10 cellular contexts compared by ENCODE assay signal in the genomic region with DNA sequence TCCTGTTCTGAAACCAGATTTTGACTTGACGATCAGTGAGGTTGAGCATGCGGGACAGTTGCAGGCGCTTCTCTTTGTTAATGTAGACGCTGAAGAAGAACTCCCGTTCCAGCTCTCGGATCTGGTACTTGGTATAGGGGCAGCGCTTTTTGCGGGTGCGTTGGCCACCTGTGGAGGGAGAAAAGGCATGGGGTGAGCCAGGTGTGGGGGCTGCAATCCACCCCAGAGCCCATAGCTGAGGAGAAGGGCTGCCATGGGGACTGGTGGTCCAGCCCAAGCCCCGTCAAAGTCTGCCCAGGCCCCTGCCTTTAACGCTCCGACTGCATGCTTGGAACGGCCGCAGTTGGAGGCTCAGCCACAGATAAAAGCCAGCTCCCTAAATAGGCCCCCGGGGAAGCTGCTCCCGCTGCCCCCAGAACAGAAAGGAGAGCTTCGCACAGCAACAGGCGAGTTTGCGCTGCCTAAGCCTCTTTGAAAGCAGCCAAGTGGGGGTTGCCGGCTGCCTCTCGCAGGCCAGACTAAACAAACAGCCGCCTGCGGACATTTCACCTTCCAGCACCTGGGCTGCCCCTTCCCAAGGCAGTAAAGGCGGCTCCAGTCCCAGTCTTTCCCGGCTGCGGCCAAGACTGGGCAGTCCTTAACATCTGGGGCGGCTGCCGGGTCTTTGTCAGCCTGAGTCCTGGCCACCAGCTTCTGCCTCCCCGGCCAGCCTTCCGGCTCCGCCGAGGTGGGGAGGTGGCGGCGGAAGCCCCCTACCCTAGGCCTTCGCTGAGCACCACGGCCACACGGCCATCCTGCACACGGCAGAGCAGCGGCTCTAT. TPM values are rescaled to one million over a fixed set of nuclear protein-coding genes. Genes with fewer than 3 reads are reported as not detected.
DNase-seq lines count a peak whose midpoint lies in the region; ATAC-seq, FAIRE-seq and TF ChIP-seq lines count a peak whose summit lies in the region.
"Had no signal": no experiment of that assay in that cellular context is flagged by ENCODE, and none has a peak within 500 bp of the region (broad histone marks: within the 10 kb centered on the region; RNA-seq: fewer than 3 reads in every experiment).

No MANE protein-coding gene starts in this region.

- H3K4me1 Mint-ChIP-seq in IgD-negative memory B cell: peaks cover 14 to 24% (median 15%) of the 10 kb centered on the region in 3 donors

- H3K4me3 ChIP-seq in colonic mucosa: peak overlapping the region; percentile 50
- H3K4me3 ChIP-seq in pancreas: no peak overlapping the region

- no peak for FAIRE-seq in pancreas (lab: Jason Lieb, UNC)

- TF ChIP-seq CTCF in colonic mucosa (IDR thresholded peaks at IDR 0.05): no peak
- TF ChIP-seq CTCF in pancreas (IDR thresholded peaks at IDR 0.05): no peak

- H3K36me3 ChIP-seq in colonic mucosa (no peaks in the 10 kb centered on the region), pancreas (no peaks in the 10 kb centered on the region)

- H3K9me3 Mint-ChIP-seq in IgD-negative memory B cell: peaks cover 0 to 6% (median 0%) of the 10 kb centered on the region in 3 donors
- H3K9me3 Mint-ChIP-seq: dendritic cell treated with granulocyte-macrophage colony-stimulating factor and Interleukin-4, amounts not matched to agents 40 ng/mL and 50 ng/mL, for 4 days had no signal

- H3K4me1 ChIP-seq in colonic mucosa (peaks cover 20% of the 10 kb centered on the region), pancreas (peaks cover 0 to 6% (median 0%) of the 10 kb centered on the region in 3 donors)

- H3K27ac ChIP-seq in colonic mucosa: peak overlapping the region; percentile 94
- H3K27ac ChIP-seq in pancreas: no peak overlapping the region

- H3K27me3 Mint-ChIP-seq in IgD-negative memory B cell: peaks cover 58% of the 10 kb centered on the region

- H3K36me3 Mint-ChIP-seq in IgD-negative memory B cell: peaks cover 3% of the 10 kb centered on the region

- in situ Hi-C loops in KBM-7 (cut with MboI; ENCODE audit: low pct_unique_long_range_greater_than_20kb, low sequenced_read_pairs): loop anchor here (25.0 kb wide), 1 partner anchor 821 kb away; no protein-coding TSS in a partner anchor

- intact Hi-C loops in colonic mucosa (cut with DNase I) (no loop called here), pancreas (cut with DNase I) (no loop called here)

- H3K4me3 Mint-ChIP-seq in IgD-negative memory B cell: peak overlapping the region in 2 of 4 donors; percentile 38 to 66

- H3K27ac Mint-ChIP-seq in IgD-negative memory B cell: peak overlapping the region; percentile 90 to 97 (median 94)
- H3K27ac Mint-ChIP-seq: dendritic cell treated with granulocyte-macrophage colony-stimulating factor and Interleukin-4, amounts not matched to agents 40 ng/mL and 50 ng/mL, for 4 days had no signal

- H3K27me3 ChIP-seq in colonic mucosa (peaks cover 5% of the 10 kb centered on the region), pancreas (peaks cover 3 to 88% (median 29%) of the 10 kb centered on the region in 4 donors)

- H3K9me3 ChIP-seq in colonic mucosa (no peaks in the 10 kb centered on the region), pancreas (no peaks in the 10 kb centered on the region)

- WGBS in pancreas, 2 donors: 10 to 12% methylated on average over 39 of the region's 39 CpGs

- peak; percentile 42 for DNase-seq in DMS53 treated with DMSO at 0.1 percent for 48 hours (lab: John Stamatoyannopoulos, UW; ENCODE audit: unreplicated experiment)
- DNase-seq in colonic mucosa: no peak
- peak in 5 of 6 donors; percentile 7 to 64 (median 8) for DNase-seq in pancreas
- DNase-seq in NCI-H2029 (lab: John Stamatoyannopoulos, UW): no peak
- DNase-seq in KBM-7: no peak
- DNase-seq in GM19238 (ENCODE audit: insufficient read length, low spot score): no peak

- ATAC-seq in pancreas: no peak
- ATAC-seq in GM19455 (IDR thresholded peaks at IDR 0.05; ENCODE audit: unreplicated experiment): no peak

- H3K9ac ChIP-seq in colonic mucosa (ENCODE audit: low read depth in 2 of 2, low read length in 2 of 2): peak overlapping the region; percentile 89 to 92

RNA-seq across cellular contexts. Expression of gene HOXA11, which starts 2.0 kb away (rescaled TPM):
- not detected for polyA plus RNA-seq in IgD-negative memory B cell
- 1 to 10 TPM; 2.9 to 3.7 TPM for total RNA-seq in colonic mucosa
- not detected for total RNA-seq in pancreas
- polyA plus RNA-seq in pancreas: not detected
- total RNA-seq: T-helper 1 cell treated with Interleukin-12 subunit alpha and Interleukin-12 subunit beta and Interleukin-4 antibody, amounts not matched to agents 30 ng/mL and 1 ng/mL, for 36 hours had no signal

RNA-seq across cellular contexts. Expression of gene HOXA10, which starts 9.0 kb away (rescaled TPM):
- polyA plus RNA-seq in IgD-negative memory B cell: 0.70 TPM
- 10 to 100 TPM; 25.4 to 26.0 TPM for total RNA-seq in colonic mucosa
- total RNA-seq in pancreas: under 1 TPM in 4 of 6 donors, not detected in 2; 0.09 to 0.18 (median 0.14) TPM
- polyA plus RNA-seq in pancreas: not detected
- total RNA-seq: T-helper 1 cell treated with Interleukin-12 subunit alpha and Interleukin-12 subunit beta and Interleukin-4 antibody, amounts not matched to agents 30 ng/mL and 1 ng/mL, for 36 hours had no signal

RNA-seq across cellular contexts. Expression of gene HOXA13, which starts 16.8 kb away (rescaled TPM):
- not detected for polyA plus RNA-seq in IgD-negative memory B cell
- 10 to 100 TPM; 22.7 to 33.8 TPM for total RNA-seq in colonic mucosa
- under 1 TPM in 1 of 6 donors, not detected in 5; 0.03 TPM for total RNA-seq in pancreas
- not detected for polyA plus RNA-seq in pancreas
- total RNA-seq: T-helper 1 cell treated with Interleukin-12 subunit alpha and Interleukin-12 subunit beta and Interleukin-4 antibody, amounts not matched to agents 30 ng/mL and 1 ng/mL, for 36 hours had no signal

RNA-seq across cellular contexts. Expression of gene HOXA9, which starts 17.7 kb away (rescaled TPM):
- 0.20 TPM for polyA plus RNA-seq in IgD-negative memory B cell
- 10 to 100 TPM; 19.5 to 22.1 TPM for total RNA-seq in colonic mucosa
- total RNA-seq in pancreas: under 1 TPM in 1 of 6 donors, not detected in 5; 0.13 TPM
- polyA plus RNA-seq in pancreas: under 1 TPM in 1 of 2 donors, not detected in 1; 0.09 TPM
- total RNA-seq: T-helper 1 cell treated with Interleukin-12 subunit alpha and Interleukin-12 subunit beta and Interleukin-4 antibody, amounts not matched to agents 30 ng/mL and 1 ng/mL, for 36 hours had no signal

RNA-seq across cellular contexts. Expression of gene HOXA7, which starts 26.6 kb away (rescaled TPM):
- 1.0 TPM for polyA plus RNA-seq in IgD-negative memory B cell
- total RNA-seq in colonic mucosa: 10 to 100 TPM; 21.9 to 24.4 TPM
- total RNA-seq in pancreas: under 1 TPM in 3 of 6 donors, not detected in 3; 0.06 to 0.19 (median 0.17) TPM
- polyA plus RNA-seq in pancreas: under 1 TPM; 0.15 to 0.49 TPM
- total RNA-seq: T-helper 1 cell treated with Interleukin-12 subunit alpha and Interleukin-12 subunit beta and Interleukin-4 antibody, amounts not matched to agents 30 ng/mL and 1 ng/mL, for 36 hours had no signal

Comparison
In these comparisons a context has a peak if more than half of its experiments do, and no peak if none do; other contexts are left out.
1. DNase-seq: peak in DMS53 treated with DMSO at 0.1 percent for 48 hours (single experiment) and pancreas (5 of 6); none in colonic mucosa (single experiment), NCI-H2029 (single experiment), KBM-7 (single experiment) and GM19238 (single experiment).
2. RNA of gene HOXA10, which starts 9.0 kb away (total RNA-seq): 25.4 to 26.0 TPM in colonic mucosa; 0.09 to 0.18 TPM in pancreas; every median in the first group is over 10 times any median in the second.
3. RNA of gene HOXA13, which starts 16.8 kb away (total RNA-seq): 22.7 to 33.8 TPM in colonic mucosa; 0.03 TPM in pancreas; every median in the first group is over 10 times any median in the second.